ENCODE assay signal across 30 cellular contexts in genomic region chr12:14689996-14690395, GRCh38. TPM values are rescaled to one million over a fixed set of nuclear protein-coding genes. Genes with fewer than 3 reads are reported as not detected.
"Had no signal": no experiment of that assay in that cellular context is flagged by ENCODE, and none has a peak within 500 bp of the region (broad histone marks: within the 10 kb centered on the region; RNA-seq: fewer than 3 reads in every experiment).

No MANE protein-coding gene starts in this region.

- H3K27me3 ChIP-seq: adrenal gland, body of pancreas, breast epithelium, SJSA1 had no signal

- H3K27ac Mint-ChIP-seq: activated CD4-positive, alpha-beta T cell treated with anti-CD3 and anti-CD28 coated beads for 36 hours; activated CD4-positive, alpha-beta T cell treated with anti-CD3 and anti-CD28 coated beads, Interleukin-2, amount 10 ng/mL, durations not matched to agents 7 days and 5 days; activated CD8-positive, alpha-beta T cell treated with anti-CD3 and anti-CD28 coated beads, Interleukin-2, amount 10 ng/mL, durations not matched to agents 7 days and 5 days; activated naive CD4-positive, alpha-beta T cell treated with anti-CD3 and anti-CD28 coated beads, Interleukin-2, amount 50 U/mL, for 24 hours; activated T-cell treated with anti-CD3 and anti-CD28 coated beads, Interleukin-2, amount 50 U/mL, for 24 hours; activated T-helper 2 cell treated with anti-CD3 and anti-CD28 coated beads, Interferon-gamma antibody, Interleukin-2, Interleukin-4, amounts not matched to agents 10 μg/mL and 5 μg/mL and 100 μg/mL, durations not matched to agents 14 hours and 24 hours and 36 hours; T-helper 1 cell treated with Interleukin-12 subunit alpha and Interleukin-12 subunit beta and Interleukin-4 antibody, amounts not matched to agents 30 μg/mL and 1 μg/mL, for 36 hours; T-helper 2 cell treated with Interferon-gamma antibody and Interleukin-4, amounts not matched to agents 5 μg/mL and 100 μg/mL, for 36 hours had no signal

- DNase-seq: activated CD4-positive, alpha-beta T cell treated with anti-CD3 and anti-CD28 coated beads for 36 hours; activated CD4-positive, alpha-beta T cell treated with anti-CD3 and anti-CD28 coated beads, Interleukin-2, amount 10 ng/mL, durations not matched to agents 7 days and 5 days; activated CD4-positive, alpha-beta T cell treated with anti-CD3 and anti-CD28 coated beads, Interleukin-2, amount 50 U/mL, for 48 hours; activated CD8-positive, alpha-beta T cell treated with anti-CD3 and anti-CD28 coated beads, Interleukin-2, amount 10 ng/mL, durations not matched to agents 7 days and 5 days; activated gamma-delta T cell; activated naive CD4-positive, alpha-beta T cell treated with Interleukin-2 at 50 U/mL for 16 hours; activated T-cell treated with anti-CD3 and anti-CD28 coated beads, Interleukin-2, amount 50 U/mL, for 24 hours; adrenal gland; body of pancreas; NCI-H1105; NCI-H1417 treated with DMSO at 0.1 percent for 48 hours; NCI-H187 treated with DMSO at 0.1 percent for 48 hours; NCI-H2081; NCI-H2171 treated with DMSO at 0.1 percent for 48 hours; NCI-H226; NCI-H526; SHP77 treated with DMSO at 0.1 percent for 48 hours; SK-N-SH had no signal

- H3K36me3 ChIP-seq: adrenal gland, breast epithelium, SJSA1 had no signal

- H3K4me3 Mint-ChIP-seq: activated CD4-positive, alpha-beta T cell treated with anti-CD3 and anti-CD28 coated beads for 36 hours; activated CD4-positive, alpha-beta T cell treated with anti-CD3 and anti-CD28 coated beads, Interleukin-2, amount 10 ng/mL, durations not matched to agents 7 days and 5 days; activated CD8-positive, alpha-beta T cell treated with anti-CD3 and anti-CD28 coated beads, Interleukin-2, amount 10 ng/mL, durations not matched to agents 7 days and 5 days; activated naive CD4-positive, alpha-beta T cell treated with anti-CD3 and anti-CD28 coated beads, Interleukin-2, amount 50 U/mL, for 24 hours; activated T-cell treated with anti-CD3 and anti-CD28 coated beads, Interleukin-2, amount 50 U/mL, for 24 hours; T-helper 1 cell treated with Interleukin-12 subunit alpha and Interleukin-12 subunit beta and Interleukin-4 antibody, amounts not matched to agents 30 μg/mL and 1 μg/mL, for 36 hours; T-helper 2 cell treated with Interferon-gamma antibody and Interleukin-4, amounts not matched to agents 5 μg/mL and 100 μg/mL, for 36 hours had no signal

- ATAC-seq: activated CD4-positive, alpha-beta T cell treated with anti-CD3 and anti-CD28 coated beads for 36 hours; activated CD4-positive, CD25-positive, alpha-beta regulatory T cell treated with anti-CD3 and anti-CD28 coated beads, Interleukin-2, amount 50 U/mL, for 24 hours; activated CD8-positive, alpha-beta T cell treated with anti-CD3 and anti-CD28 coated beads, Interleukin-2, amount 10 ng/mL, durations not matched to agents 7 days and 5 days; body of pancreas; Panc1 had no signal

- H3K36me3 Mint-ChIP-seq: activated naive CD4-positive, alpha-beta T cell treated with anti-CD3 and anti-CD28 coated beads, Interleukin-2, amount 50 U/mL, for 24 hours had no signal

- H3K9me3 Mint-ChIP-seq: activated CD4-positive, alpha-beta T cell treated with anti-CD3 and anti-CD28 coated beads, Interleukin-2, amount 10 ng/mL, durations not matched to agents 7 days and 5 days; activated naive CD4-positive, alpha-beta T cell treated with anti-CD3 and anti-CD28 coated beads, Interleukin-2, amount 50 U/mL, for 24 hours; activated T-cell treated with anti-CD3 and anti-CD28 coated beads, Interleukin-2, amount 50 U/mL, for 24 hours; activated T-helper 2 cell treated with anti-CD3 and anti-CD28 coated beads, Interferon-gamma antibody, Interleukin-2, Interleukin-4, amounts not matched to agents 10 μg/mL and 5 μg/mL and 100 μg/mL, durations not matched to agents 14 hours and 24 hours and 36 hours; T-helper 1 cell treated with Interleukin-12 subunit alpha and Interleukin-12 subunit beta and Interleukin-4 antibody, amounts not matched to agents 30 μg/mL and 1 μg/mL, for 36 hours; T-helper 2 cell treated with Interferon-gamma antibody and Interleukin-4, amounts not matched to agents 5 μg/mL and 100 μg/mL, for 36 hours had no signal

- H3K4me1 Mint-ChIP-seq: activated CD4-positive, alpha-beta T cell treated with anti-CD3 and anti-CD28 coated beads for 36 hours; activated CD4-positive, alpha-beta T cell treated with anti-CD3 and anti-CD28 coated beads, Interleukin-2, amount 10 ng/mL, durations not matched to agents 7 days and 5 days; activated naive CD4-positive, alpha-beta T cell treated with anti-CD3 and anti-CD28 coated beads, Interleukin-2, amount 50 U/mL, for 24 hours had no signal

- H3K4me3 ChIP-seq: adrenal gland, body of pancreas, breast epithelium, SJSA1 had no signal

RNA-seq across cellular contexts. Expression of gene GUCY2C, which starts 6.4 kb away (rescaled TPM):
- total RNA-seq: activated CD4-positive, alpha-beta T cell treated with anti-CD3 and anti-CD28 coated beads for 36 hours; activated CD4-positive, alpha-beta T cell treated with anti-CD3 and anti-CD28 coated beads, Interleukin-2, amount 10 ng/mL, durations not matched to agents 7 days and 5 days; activated CD8-positive, alpha-beta T cell treated with anti-CD3 and anti-CD28 coated beads, Interleukin-2, amount 10 ng/mL, durations not matched to agents 7 days and 5 days; activated T-helper 2 cell treated with anti-CD3 and anti-CD28 coated beads, Interferon-gamma antibody, Interleukin-2, Interleukin-4, amounts not matched to agents 10 μg/mL and 5 μg/mL and 100 μg/mL, durations not matched to agents 14 hours and 24 hours and 36 hours; adrenal gland; body of pancreas; cardiac septum; M059J; NCI-H460; RPMI7951; SJSA1 had no signal
